ENCODE assay signal across 8 cellular contexts in the genomic region with DNA sequence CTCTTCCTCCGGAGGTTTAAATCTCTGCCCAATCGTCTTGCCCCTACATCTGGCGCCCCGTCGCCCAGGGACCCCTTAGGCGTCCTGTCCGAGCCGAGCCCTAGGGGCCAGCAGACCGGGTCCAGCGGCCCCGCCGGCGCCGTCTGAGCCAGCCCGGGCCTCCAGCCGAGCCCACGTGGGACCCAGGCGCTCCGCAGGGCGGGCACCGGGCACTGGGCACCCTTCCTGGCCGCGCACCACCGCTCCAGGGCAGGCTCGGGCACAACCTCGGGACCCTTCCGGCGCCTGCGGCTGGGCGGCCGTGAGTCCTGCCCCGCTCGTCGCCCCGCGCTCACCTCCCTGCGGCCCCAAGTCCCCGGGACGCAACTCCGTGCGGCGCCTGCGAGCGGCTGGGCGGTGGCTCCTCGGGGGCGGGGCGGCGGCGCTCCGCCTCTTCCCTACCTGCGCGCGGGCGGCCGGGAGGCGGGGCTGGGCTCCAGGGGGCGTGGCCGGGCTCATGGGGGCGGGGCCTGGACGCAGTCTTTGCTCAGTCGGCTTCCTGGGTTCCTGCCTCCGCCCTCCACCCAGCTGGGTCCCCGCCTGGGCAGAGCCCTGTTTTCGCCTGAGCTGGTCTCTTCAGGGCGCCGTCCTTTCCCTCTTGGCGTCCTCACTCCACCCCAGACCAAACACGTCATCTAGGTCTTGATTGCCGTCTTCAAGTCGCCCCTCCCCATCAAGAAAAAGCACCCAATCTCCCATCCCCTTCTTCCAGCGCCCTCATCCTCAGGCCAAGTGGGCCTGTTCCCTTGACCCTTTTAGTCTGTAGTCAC. TPM values are rescaled to one million over a fixed set of nuclear protein-coding genes. Genes with fewer than 3 reads are reported as not detected.
DNase-seq lines count a peak whose midpoint lies in the region; ATAC-seq and TF ChIP-seq lines count a peak whose summit lies in the region.

TSS of gene RHBDF2 (minus strand) at position 406 of the 809 bp plus-strand sequence. CDS start 19,899 bp downstream, outside the sequence.

- intact Hi-C loops in left ventricle myocardium superior (cut with micrococcal nuclease) (no loop called here), vagina (cut with DNase I) (loop anchor here (10.0 kb wide), 1 partner anchor 96 kb away; no protein-coding TSS in a partner anchor)

- no peaks in the 10 kb centered on the region for H3K36me3 ChIP-seq in rectal smooth muscle tissue (ENCODE audit: control insufficient read depth, insufficient read depth, low read length)
- H3K36me3 ChIP-seq in vagina: no peaks in the 10 kb centered on the region

- H3K27ac Mint-ChIP-seq in T-helper 2 cell treated with Interferon-gamma antibody and Interleukin-4, amounts not matched to agents 5 μg/mL and 100 μg/mL, for 36 hours: peak within 1 kb of the TSS; percentile 94

- H3K4me3 ChIP-seq in GM12875 (ENCODE audit: low read depth, low read length) (peak within 1 kb of the TSS; percentile 82), rectal smooth muscle tissue (ENCODE audit: low read length) (peak within 1 kb of the TSS; percentile 61), vagina (peak within 1 kb of the TSS; percentile 55 to 84)

- TF ChIP-seq CTCF in GM12875 (IDR thresholded peaks at IDR 0.05; ENCODE audit: borderline replicate concordance, insufficient read depth, low read depth, low read length): no peak
- TF ChIP-seq CTCF in vagina (IDR thresholded peaks at IDR 0.05): no peak

- H3K9me3 Mint-ChIP-seq in T-helper 2 cell treated with Interferon-gamma antibody and Interleukin-4, amounts not matched to agents 5 μg/mL and 100 μg/mL, for 36 hours: no peaks in the 10 kb centered on the region

- H3K27me3 Mint-ChIP-seq in T-helper 2 cell treated with Interferon-gamma antibody and Interleukin-4, amounts not matched to agents 5 μg/mL and 100 μg/mL, for 36 hours (ENCODE audit: low read depth): no peaks in the 10 kb centered on the region

- H3K27ac ChIP-seq in angular gyrus (ENCODE audit: low read depth, low read length) (peak within 1 kb of the TSS; percentile 64), rectal smooth muscle tissue (ENCODE audit: low read depth, low read length) (peak within 1 kb of the TSS; percentile 37), vagina (peak within 1 kb of the TSS; percentile 85)

- peak within 1 kb of the TSS; percentile 87 for H3K4me3 Mint-ChIP-seq in T-helper 2 cell treated with Interferon-gamma antibody and Interleukin-4, amounts not matched to agents 5 μg/mL and 100 μg/mL, for 36 hours

- H3K9ac ChIP-seq in rectal smooth muscle tissue (ENCODE audit: low read length): peak within 1 kb of the TSS; percentile 51

- ATAC-seq in HG02678 (IDR thresholded peaks at IDR 0.05; ENCODE audit: unreplicated experiment) (peak; percentile 76), left ventricle myocardium superior (peak; percentile 87)

- H3K9me3 ChIP-seq in vagina: no peaks in the 10 kb centered on the region

- TF ChIP-seq POLR2A in vagina (IDR thresholded peaks at IDR 0.05): peak in 1 of 2 donors; percentile 80

- H3K36me3 Mint-ChIP-seq in T-helper 2 cell treated with Interferon-gamma antibody and Interleukin-4, amounts not matched to agents 5 μg/mL and 100 μg/mL, for 36 hours (ENCODE audit: low read depth): peaks cover 3% of the 10 kb centered on the region

- peaks cover 25% of the 10 kb centered on the region for H3K4me1 Mint-ChIP-seq in T-helper 2 cell treated with Interferon-gamma antibody and Interleukin-4, amounts not matched to agents 5 μg/mL and 100 μg/mL, for 36 hours (ENCODE audit: low read depth)

- H3K4me1 ChIP-seq in rectal smooth muscle tissue (ENCODE audit: control insufficient read depth, insufficient read depth, low read length) (peaks cover 7% of the 10 kb centered on the region), vagina (peaks cover 58% of the 10 kb centered on the region)

- DNase-seq in NCI-H146 (lab: John Stamatoyannopoulos, UW) (peak; percentile 85), left ventricle myocardium superior (peak; percentile 94), vagina (ENCODE audit: extremely low spot score in 2 of 2) (no peak)
- DNase-seq in T-helper 2 cell treated with Interferon-gamma antibody and Interleukin-4, amounts not matched to agents 5 μg/mL and 100 μg/mL, for 36 hours (ENCODE audit: low spot score): peak; percentile 92

- no peaks in the 10 kb centered on the region for H3K27me3 ChIP-seq in rectal smooth muscle tissue (ENCODE audit: control insufficient read depth, insufficient read depth, low read length)
- H3K27me3 ChIP-seq in vagina: no peaks in the 10 kb centered on the region

RNA-seq across cellular contexts. Expression of gene RHBDF2, which starts in this region (rescaled TPM):
- total RNA-seq in left ventricle myocardium superior (17.7 TPM), vagina (34.6 TPM)

Comparison
In these comparisons a context has a peak if more than half of its experiments do, and no peak if none do; other contexts are left out.
1. DNase-seq: peak in NCI-H146 (single experiment), T-helper 2 cell treated with Interferon-gamma antibody and Interleukin-4, amounts not matched to agents 5 μg/mL and 100 μg/mL, for 36 hours (single experiment) and left ventricle myocardium superior (single experiment); none in vagina (0 of 2).
2. Peak in every context shown above with its lines, with median percentiles within 50 percentile points of each other: H3K4me3 ChIP-seq and H3K27ac ChIP-seq.